In the genomic region with DNA sequence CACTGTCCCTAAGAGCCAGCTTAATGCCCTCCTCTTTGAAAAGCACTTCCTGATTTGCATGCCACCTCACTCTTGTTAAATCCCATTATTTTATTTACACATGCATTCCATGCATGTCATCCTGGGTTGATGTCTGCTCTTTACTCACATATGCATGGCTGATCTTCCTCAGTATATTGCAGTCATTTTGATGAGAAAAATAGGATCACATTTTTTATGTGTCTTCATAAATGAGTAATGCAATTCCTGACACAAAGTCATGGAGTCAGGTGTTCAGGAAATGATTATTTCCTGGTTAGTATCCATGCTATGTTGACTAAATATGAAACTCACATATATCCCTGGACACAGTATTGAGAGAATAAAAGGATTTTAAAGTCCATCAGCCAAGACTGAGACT, we compare ENCODE assay signal across 24 cellular contexts.
DNase-seq lines count a peak whose midpoint lies in the region; ATAC-seq and TF ChIP-seq lines count a peak whose summit lies in the region.
"Had no signal": no experiment of that assay in that cellular context is flagged by ENCODE, and none has a peak within 500 bp of the region (broad histone marks: within the 10 kb centered on the region; RNA-seq: fewer than 3 reads in every experiment).

No MANE protein-coding gene starts in this region.

- no peaks in the 10 kb centered on the region for H3K4me1 ChIP-seq in osteoblast (ENCODE audit: insufficient read depth, low read length)
- H3K4me1 ChIP-seq: Caco-2, heart left ventricle, Peyer's patch had no signal

- no peak overlapping the region for H3K27ac ChIP-seq in osteoblast (ENCODE audit: low read depth, low read length)
- H3K27ac ChIP-seq: heart left ventricle, Peyer's patch, SJSA1, skin epidermis had no signal

- DNase-seq in AG04449 (ENCODE audit: low read depth, low spot score): peak; percentile 14
- DNase-seq in HCEC 1CT: peak; percentile 20
- DNase-seq in RKO (ENCODE audit: low spot score): peak; percentile 1
- peak; percentile 7 for DNase-seq in glomerular visceral epithelial cell (ENCODE audit: extremely low spot score)
- no peak for DNase-seq in SW480 (ENCODE audit: low spot score)
- DNase-seq in osteoblast (ENCODE audit: insufficient read length, low spot score, missing footprints): no peak
- no peak for DNase-seq in activated gamma-delta T cell treated with Interleukin-2 at 50 U/mL for 16 hours
- DNase-seq: activated CD8-positive, alpha-beta memory T cell treated with anti-CD3 and anti-CD28 coated beads for 24 hours; activated naive CD4-positive, alpha-beta T cell; activated T-cell treated with anti-CD3 and anti-CD28 coated beads, Interleukin-2, amount 50 U/mL, for 1 hour; C1 segment of cervical spinal cord; Caco-2; heart left ventricle; left colon; naive B cell; NCI-H1436 treated with DMSO at 0.1 percent for 48 hours; occipital lobe; Peyer's patch; stimulated activated CD4-positive, alpha-beta T cell treated with anti-CD3 and anti-CD28 coated beads, Interleukin-1b, Interleukin-23, amount 100 ng/mL, for 48 hours had no signal

- TF ChIP-seq CTCF in AG04449 (IDR thresholded peaks at IDR 0.05; ENCODE audit: insufficient read depth, low read length, missing control alignments) (no peak), osteoblast (IDR thresholded peaks at IDR 0.05; ENCODE audit: extremely low read depth, low read depth, low read length) (no peak)

- H3K36me3 ChIP-seq in osteoblast (ENCODE audit: insufficient read depth, low read length): no peaks in the 10 kb centered on the region
- H3K36me3 ChIP-seq: heart left ventricle, Peyer's patch, SJSA1 had no signal

- H3K4me3 ChIP-seq in AG04449 (ENCODE audit: low read depth, low read length): no peak overlapping the region
- H3K4me3 ChIP-seq in osteoblast (ENCODE audit: insufficient read depth, low read length): no peak overlapping the region
- H3K4me3 ChIP-seq: heart left ventricle, K562, Peyer's patch, SJSA1, skin epidermis had no signal

- H2AFZ ChIP-seq in osteoblast (ENCODE audit: low read length): no peak overlapping the region

- H3K4me2 ChIP-seq in osteoblast (ENCODE audit: insufficient read depth, low read length): no peak overlapping the region

- no peaks in the 10 kb centered on the region for H3K9me3 ChIP-seq in osteoblast (ENCODE audit: low read depth, low read length)
- H3K9me3 ChIP-seq: Caco-2, heart left ventricle, Peyer's patch, SJSA1 had no signal

- no peak for ATAC-seq in activated CD4-positive, CD25-positive, alpha-beta regulatory T cell treated with anti-CD3 and anti-CD28 coated beads, Interleukin-2, amount 50 U/mL, for 24 hours
- ATAC-seq: HCT116, heart left ventricle, K562, left colon had no signal

- CTCF ChIA-PET in AG04449 (lab: Yijun Ruan, JAX): no interaction called here

- POLR2A ChIA-PET in AG04449 (lab: Yijun Ruan, JAX): no interaction called here

- H3K79me2 ChIP-seq in osteoblast (ENCODE audit: insufficient read depth, low read length): peaks cover 17% of the 10 kb centered on the region

- no peaks in the 10 kb centered on the region for H4K20me1 ChIP-seq in osteoblast (ENCODE audit: insufficient read depth, low read length)

- no peaks in the 10 kb centered on the region for H3K27me3 ChIP-seq in osteoblast (ENCODE audit: insufficient read depth, low read length)
- H3K27me3 ChIP-seq: heart left ventricle, Peyer's patch, SJSA1 had no signal

Comparison
In these comparisons a context has a peak if more than half of its experiments do, and no peak if none do; other contexts are left out.
1. DNase-seq: peak in AG04449 (single experiment), HCEC 1CT (single experiment), RKO (single experiment) and glomerular visceral epithelial cell (single experiment); none in SW480 (single experiment), osteoblast (single experiment) and activated gamma-delta T cell treated with Interleukin-2 at 50 U/mL for 16 hours (single experiment).